ENCODE assay signal across 9 cellular contexts in genomic region chr2:240149943-240150784, GRCh38. TPM values are rescaled to one million over a fixed set of nuclear protein-coding genes. Genes with fewer than 3 reads are reported as not detected.
DNase-seq lines count a peak whose midpoint lies in the region; ATAC-seq, FAIRE-seq and TF ChIP-seq lines count a peak whose summit lies in the region.
"Had no signal": no experiment of that assay in that cellular context is flagged by ENCODE, and none has a peak within 500 bp of the region (broad histone marks: within the 10 kb centered on the region; RNA-seq: fewer than 3 reads in every experiment).

No MANE protein-coding gene starts in this region.

- H3K9me2 ChIP-seq in DOHH2 (replicated peaks; ENCODE audit: control insufficient read depth, low read length) = no peaks in the 10 kb centered on the region

- H4K20me1 ChIP-seq in DOHH2 (ENCODE audit: control insufficient read depth, insufficient read depth, low read depth, low read length) = no peaks in the 10 kb centered on the region

- H3K4me3 Mint-ChIP-seq in endodermal cell (no peak overlapping the region), natural killer cell (no peak overlapping the region)

- H3K4me3 ChIP-seq in DOHH2 (ENCODE audit: low read length) (no peak overlapping the region), WERI-Rb-1 (ENCODE audit: low read depth, low read length) (no peak overlapping the region), endodermal cell (ENCODE audit: low read length) (no peak overlapping the region), uterus (no peak overlapping the region)
- H3K4me3 ChIP-seq: SJSA1 had no signal

- no peaks in the 10 kb centered on the region for H3K27me3 ChIP-seq in DOHH2 (ENCODE audit: control insufficient read depth, low read length)
- H3K27me3 ChIP-seq in WERI-Rb-1 (ENCODE audit: insufficient read depth, low read depth, severe bottlenecking) = no peaks in the 10 kb centered on the region
- peaks cover 10% of the 10 kb centered on the region for H3K27me3 ChIP-seq in endodermal cell (ENCODE audit: control insufficient read depth, insufficient read depth, low read length, poor library complexity, severe bottlenecking)
- H3K27me3 ChIP-seq in uterus = no peaks in the 10 kb centered on the region

- DNase-seq in HTR-8/SVneo (ENCODE audit: insufficient read length, low spot score) (peak; percentile 77), WERI-Rb-1 (peak; percentile 66), endodermal cell (peak; percentile 92), natural killer cell (no peak), posterior vena cava (ENCODE audit: low spot score) (no peak), NCI-H2029 (lab: John Stamatoyannopoulos, UW) (no peak), uterus (no peak)

- no peak overlapping the region for H3K4me2 ChIP-seq in DOHH2 (ENCODE audit: low read length)

- TF ChIP-seq POLR2A in uterus (IDR thresholded peaks at IDR 0.05) = no peak

- intact Hi-C loops in natural killer cell (cut with micrococcal nuclease) = loop anchor here (5.0 kb wide), 2 partner anchors 287 to 1113 kb away; partner anchors contain the start of gene GPC1
- intact Hi-C loops in posterior vena cava (cut with DNase I) = loop anchor here in 1 of 2 donors (5.0 kb wide), 1 partner anchor 93 kb away; no protein-coding TSS in a partner anchor
- intact Hi-C loops in uterus (cut with DNase I; ENCODE audit: low total_unique reads) = loop anchor here (10.0 kb wide), 2 partner anchors 85 to 1115 kb away; no protein-coding TSS in a partner anchor

- H3K4me1 Mint-ChIP-seq in endodermal cell (no peaks in the 10 kb centered on the region), natural killer cell (peaks cover 0 to 8% of the 10 kb centered on the region in 2 donors)

- TF ChIP-seq CTCF in DOHH2 (IDR thresholded peaks at IDR 0.05; ENCODE audit: low read depth, low read length, poor library complexity, severe bottlenecking) = peak; percentile 80
- TF ChIP-seq CTCF in WERI-Rb-1 (IDR thresholded peaks at IDR 0.05; ENCODE audit: low read depth, low read length) = peak; percentile 95
- peak; percentile 90 for TF ChIP-seq CTCF in endodermal cell (conservative IDR thresholded peaks at IDR 0.05)
- TF ChIP-seq CTCF in natural killer cell (IDR thresholded peaks at IDR 0.05) = peak; percentile 41
- peak in 1 of 4 experiments; percentile 32 for TF ChIP-seq CTCF in uterus (IDR thresholded peaks at IDR 0.05)

- H3K79me2 ChIP-seq in DOHH2 (ENCODE audit: control insufficient read depth, low read length) = no peaks in the 10 kb centered on the region

- H3K27me3 Mint-ChIP-seq in endodermal cell (ENCODE audit: insufficient read depth) (peaks cover 11% of the 10 kb centered on the region), natural killer cell (ENCODE audit: low read depth in 2 of 2) (peaks cover 0 to 4% of the 10 kb centered on the region in 2 donors)

- H3K9ac ChIP-seq in endodermal cell (ENCODE audit: extremely low read depth, low read length, poor library complexity, severe bottlenecking) = no peak overlapping the region

- no peak overlapping the region for H3K27ac Mint-ChIP-seq in endodermal cell
- H3K27ac Mint-ChIP-seq in natural killer cell = no peak overlapping the region

- H3F3A ChIP-seq in DOHH2 (ENCODE audit: control insufficient read depth, insufficient read depth) = no peaks in the 10 kb centered on the region; the same call in 1 of the 2 replicates

- H3K4me1 ChIP-seq in DOHH2 (ENCODE audit: control insufficient read depth, low read length) = no peaks in the 10 kb centered on the region
- no peaks in the 10 kb centered on the region for H3K4me1 ChIP-seq in endodermal cell (ENCODE audit: control insufficient read depth, insufficient read depth, low read length)
- no peaks in the 10 kb centered on the region for H3K4me1 ChIP-seq in uterus
- H3K4me1 ChIP-seq: SJSA1 had no signal

- WGBS in endodermal cell (ENCODE audit: insufficient coverage in 1 of 2, insufficient read length in 1 of 2), 2 experiments = 31 to 46% methylated on average over 5 to 12 of the region's 12 CpGs

- H3K9me3 ChIP-seq in DOHH2 (ENCODE audit: control insufficient read depth, insufficient read depth, low read length) (peaks cover 8% of the 10 kb centered on the region; the same call in 1 of the 2 replicates), WERI-Rb-1 (ENCODE audit: severe bottlenecking) (no peaks in the 10 kb centered on the region), endodermal cell (ENCODE audit: control insufficient read depth, low read length) (no peaks in the 10 kb centered on the region), uterus (no peaks in the 10 kb centered on the region)

- peaks cover 2% of the 10 kb centered on the region for H3K9me3 Mint-ChIP-seq in endodermal cell
- H3K9me3 Mint-ChIP-seq in natural killer cell = no peaks in the 10 kb centered on the region

- H3K27ac ChIP-seq in DOHH2 (ENCODE audit: low read depth, low read length) = no peak overlapping the region
- no peak overlapping the region for H3K27ac ChIP-seq in WERI-Rb-1
- H3K27ac ChIP-seq in endodermal cell (ENCODE audit: low read depth, low read length) = no peak overlapping the region
- no peak overlapping the region for H3K27ac ChIP-seq in uterus
- H3K27ac ChIP-seq: SJSA1 had no signal

- H3K36me3 ChIP-seq in DOHH2 (ENCODE audit: control insufficient read depth, low read length) (no peaks in the 10 kb centered on the region), WERI-Rb-1 (no peaks in the 10 kb centered on the region), endodermal cell (ENCODE audit: control insufficient read depth, insufficient read depth, low read length) (no peaks in the 10 kb centered on the region), uterus (no peaks in the 10 kb centered on the region)
- H3K36me3 ChIP-seq: SJSA1 had no signal

- H3K36me3 Mint-ChIP-seq in endodermal cell (ENCODE audit: low read depth) (no peaks in the 10 kb centered on the region), natural killer cell (no peaks in the 10 kb centered on the region)

- ATAC-seq in natural killer cell = peak in 2 of 3 donors; percentile 64 to 67

- no peak for FAIRE-seq in HTR-8/SVneo (lab: Jason Lieb, UNC)

RNA-seq across cellular contexts. Expression of gene OTOS, which starts 9.7 kb away (rescaled TPM):
- not detected for total RNA-seq in endodermal cell
- polyA plus RNA-seq in endodermal cell (2013, experiment 1 of 2) = not detected
- not detected for polyA plus RNA-seq in endodermal cell (2013, experiment 2 of 2)
- total RNA-seq in natural killer cell = not detected
- not detected for total RNA-seq in posterior vena cava
- total RNA-seq in uterus = not detected
- total RNA-seq: SJSA1 had no signal

RNA-seq across cellular contexts. Expression of gene COPS9, which starts 14.1 kb away (rescaled TPM):
- total RNA-seq in endodermal cell (100 to 1,000 TPM; 151 to 161 TPM), natural killer cell (10 to 100 TPM; 51.5 to 76.5 (median 53.5) TPM), posterior vena cava (100 to 1,000 TPM in 1 of 2 donors, 10 to 100 TPM in 1; 93.3 to 127 TPM), uterus (100 to 1,000 TPM in 2 of 4 donors, 10 to 100 TPM in 2; 14.1 to 189 (median 98.0) TPM)
- 175 TPM for polyA plus RNA-seq in endodermal cell (2013, experiment 1 of 2)
- 183 TPM for polyA plus RNA-seq in endodermal cell (2013, experiment 2 of 2)

Comparison
In these comparisons a context has a peak if more than half of its experiments do, and no peak if none do; other contexts are left out.
1. DNase-seq: peak in HTR-8/SVneo (single experiment), WERI-Rb-1 (single experiment) and endodermal cell (single experiment); none in natural killer cell (single experiment), posterior vena cava (single experiment), NCI-H2029 (single experiment) and uterus (0 of 2).